ENCODE assay signal across 11 cellular contexts in genomic region chr16:47553853-47554564, GRCh38.
"Had no signal": no experiment of that assay in that cellular context is flagged by ENCODE, and none has a peak within 500 bp of the region (broad histone marks: within the 10 kb centered on the region; RNA-seq: fewer than 3 reads in every experiment).

No MANE protein-coding gene starts in this region.

- H3K36me3 ChIP-seq: HAP-1 had no signal

- H3K4me3 ChIP-seq: GM23248, GM23338, HAP-1 had no signal

- H3K9ac ChIP-seq: GM23248 had no signal

- H3K27ac Mint-ChIP-seq: GM23338, H9, HFFc6 had no signal

- H3K4me1 ChIP-seq: HAP-1 had no signal

- ATAC-seq: GM23338, HCT116 had no signal

- H3K4me2 ChIP-seq: GM23338 had no signal

- H2AFZ ChIP-seq: GM23248, GM23338 had no signal

- H3K4me3 Mint-ChIP-seq: GM23338, H9, HFFc6 had no signal

- H3K27ac ChIP-seq: GM23248 had no signal

- DNase-seq: GM23248, GOT3, H7, H9, HCEC 1CT, HFFc6 had no signal

- FAIRE-seq: H1, H54 had no signal

- H3K4me1 Mint-ChIP-seq: GM23338, H9 had no signal
